1 cellular context compared by ENCODE assay signal in the genomic region with DNA sequence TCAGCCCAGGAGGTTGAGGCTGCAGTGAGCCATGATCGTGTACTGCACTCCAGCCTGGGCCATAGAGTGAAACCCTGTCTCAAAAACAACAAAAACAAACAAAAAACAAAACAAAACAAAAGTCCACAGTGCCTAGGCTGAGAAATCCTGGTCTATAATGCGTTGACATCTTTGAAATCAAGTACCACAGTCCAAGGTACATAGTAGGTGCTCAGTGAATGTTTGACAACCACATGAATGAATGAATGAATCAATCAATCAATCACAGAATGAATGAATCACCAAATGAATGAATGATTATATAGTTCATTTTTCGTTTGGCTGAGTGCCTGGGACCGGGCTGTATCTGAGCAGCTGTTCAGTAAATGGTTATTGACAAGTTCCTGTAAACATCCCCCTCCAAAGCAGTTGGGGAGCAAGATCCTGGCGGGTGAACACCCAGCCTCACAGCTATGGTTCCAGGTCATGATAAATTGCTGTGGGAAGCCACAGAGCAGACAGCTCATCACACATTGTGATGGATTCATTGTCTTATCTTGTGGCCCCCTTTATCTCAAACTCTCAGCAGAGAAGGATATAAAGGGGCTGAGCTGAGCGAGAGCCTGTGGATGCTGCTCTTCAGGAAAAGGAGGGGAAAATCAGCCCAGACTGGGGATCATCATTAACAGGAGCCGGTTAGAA.
TF ChIP-seq lines count a peak whose summit lies in the region.

No MANE protein-coding gene starts in this region.

TF ChIP-seq in K562, 482 proteins besides CTCF, POLR2A, EP300 and RAD21 (continued from another document and continues in another):
- TF ChIP-seq RUNX1 (IDR thresholded peaks at IDR 0.05; ENCODE audit: low read depth) = peak; percentile 92
- no peak for TF ChIP-seq ZNF764 (CRISPR knock-in tag; IDR thresholded peaks at IDR 0.05; ENCODE audit: low read depth)
- no peak for TF ChIP-seq HDAC8 (tag; IDR thresholded peaks at IDR 0.05)
- TF ChIP-seq ZNF551 (CRISPR knock-in tag; IDR thresholded peaks at IDR 0.05) = no peak
- no peak for TF ChIP-seq ZNF79 (CRISPR knock-in tag; IDR thresholded peaks at IDR 0.05; ENCODE audit: low read depth)
- no peak; the same call in 1 of the 2 replicates for TF ChIP-seq MAFF (IDR thresholded peaks at IDR 0.05; ENCODE audit: low read length)
- TF ChIP-seq, protein P1, sequence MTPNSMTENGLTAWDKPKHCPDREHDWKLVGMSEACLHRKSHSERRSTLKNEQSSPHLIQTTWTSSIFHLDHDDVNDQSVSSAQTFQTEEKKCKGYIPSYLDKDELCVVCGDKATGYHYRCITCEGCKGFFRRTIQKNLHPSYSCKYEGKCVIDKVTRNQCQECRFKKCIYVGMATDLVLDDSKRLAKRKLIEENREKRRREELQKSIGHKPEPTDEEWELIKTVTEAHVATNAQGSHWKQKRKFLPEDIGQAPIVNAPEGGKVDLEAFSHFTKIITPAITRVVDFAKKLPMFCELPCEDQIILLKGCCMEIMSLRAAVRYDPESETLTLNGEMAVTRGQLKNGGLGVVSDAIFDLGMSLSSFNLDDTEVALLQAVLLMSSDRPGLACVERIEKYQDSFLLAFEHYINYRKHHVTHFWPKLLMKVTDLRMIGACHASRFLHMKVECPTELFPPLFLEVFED (CRISPR knock-in tag; conservative IDR thresholded peaks at IDR 0.05) = no peak
- TF ChIP-seq, protein P2, sequence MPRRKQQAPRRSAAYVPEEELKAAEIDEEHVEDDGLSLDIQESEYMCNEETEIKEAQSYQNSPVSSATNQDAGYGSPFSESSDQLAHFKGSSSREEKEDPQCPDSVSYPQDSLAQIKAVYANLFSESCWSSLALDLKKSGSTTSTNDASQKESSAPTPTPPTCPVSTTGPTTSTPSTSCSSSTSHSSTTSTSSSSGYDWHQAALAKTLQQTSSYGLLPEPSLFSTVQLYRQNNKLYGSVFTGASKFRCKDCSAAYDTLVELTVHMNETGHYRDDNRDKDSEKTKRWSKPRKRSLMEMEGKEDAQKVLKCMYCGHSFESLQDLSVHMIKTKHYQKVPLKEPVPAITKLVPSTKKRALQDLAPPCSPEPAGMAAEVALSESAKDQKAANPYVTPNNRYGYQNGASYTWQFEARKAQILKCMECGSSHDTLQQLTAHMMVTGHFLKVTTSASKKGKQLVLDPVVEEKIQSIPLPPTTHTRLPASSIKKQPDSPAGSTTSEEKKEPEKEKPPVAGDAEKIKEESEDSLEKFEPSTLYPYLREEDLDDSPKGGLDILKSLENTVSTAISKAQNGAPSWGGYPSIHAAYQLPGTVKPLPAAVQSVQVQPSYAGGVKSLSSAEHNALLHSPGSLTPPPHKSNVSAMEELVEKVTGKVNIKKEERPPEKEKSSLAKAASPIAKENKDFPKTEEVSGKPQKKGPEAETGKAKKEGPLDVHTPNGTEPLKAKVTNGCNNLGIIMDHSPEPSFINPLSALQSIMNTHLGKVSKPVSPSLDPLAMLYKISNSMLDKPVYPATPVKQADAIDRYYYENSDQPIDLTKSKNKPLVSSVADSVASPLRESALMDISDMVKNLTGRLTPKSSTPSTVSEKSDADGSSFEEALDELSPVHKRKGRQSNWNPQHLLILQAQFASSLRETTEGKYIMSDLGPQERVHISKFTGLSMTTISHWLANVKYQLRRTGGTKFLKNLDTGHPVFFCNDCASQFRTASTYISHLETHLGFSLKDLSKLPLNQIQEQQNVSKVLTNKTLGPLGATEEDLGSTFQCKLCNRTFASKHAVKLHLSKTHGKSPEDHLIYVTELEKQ (CRISPR knock-in tag; IDR thresholded peaks at IDR 0.05) = peak; percentile 32; the same call in 1 of the 2 replicates
- TF ChIP-seq TFAM (CRISPR knock-in tag; conservative IDR thresholded peaks at IDR 0.05) = no peak
- TF ChIP-seq NELFE (IDR thresholded peaks at IDR 0.05; ENCODE audit: insufficient read depth, insufficient read length) = no peak
- no peak for TF ChIP-seq ZNF354B (CRISPR knock-in tag; IDR thresholded peaks at IDR 0.05)
- TF ChIP-seq TAF15 (IDR thresholded peaks at IDR 0.05; ENCODE audit: low read depth, low read length) = no peak
- TF ChIP-seq HEY1 (CRISPR knock-in tag; IDR thresholded peaks at IDR 0.05; ENCODE audit: borderline replicate concordance) = no peak
- TF ChIP-seq, protein P3, sequence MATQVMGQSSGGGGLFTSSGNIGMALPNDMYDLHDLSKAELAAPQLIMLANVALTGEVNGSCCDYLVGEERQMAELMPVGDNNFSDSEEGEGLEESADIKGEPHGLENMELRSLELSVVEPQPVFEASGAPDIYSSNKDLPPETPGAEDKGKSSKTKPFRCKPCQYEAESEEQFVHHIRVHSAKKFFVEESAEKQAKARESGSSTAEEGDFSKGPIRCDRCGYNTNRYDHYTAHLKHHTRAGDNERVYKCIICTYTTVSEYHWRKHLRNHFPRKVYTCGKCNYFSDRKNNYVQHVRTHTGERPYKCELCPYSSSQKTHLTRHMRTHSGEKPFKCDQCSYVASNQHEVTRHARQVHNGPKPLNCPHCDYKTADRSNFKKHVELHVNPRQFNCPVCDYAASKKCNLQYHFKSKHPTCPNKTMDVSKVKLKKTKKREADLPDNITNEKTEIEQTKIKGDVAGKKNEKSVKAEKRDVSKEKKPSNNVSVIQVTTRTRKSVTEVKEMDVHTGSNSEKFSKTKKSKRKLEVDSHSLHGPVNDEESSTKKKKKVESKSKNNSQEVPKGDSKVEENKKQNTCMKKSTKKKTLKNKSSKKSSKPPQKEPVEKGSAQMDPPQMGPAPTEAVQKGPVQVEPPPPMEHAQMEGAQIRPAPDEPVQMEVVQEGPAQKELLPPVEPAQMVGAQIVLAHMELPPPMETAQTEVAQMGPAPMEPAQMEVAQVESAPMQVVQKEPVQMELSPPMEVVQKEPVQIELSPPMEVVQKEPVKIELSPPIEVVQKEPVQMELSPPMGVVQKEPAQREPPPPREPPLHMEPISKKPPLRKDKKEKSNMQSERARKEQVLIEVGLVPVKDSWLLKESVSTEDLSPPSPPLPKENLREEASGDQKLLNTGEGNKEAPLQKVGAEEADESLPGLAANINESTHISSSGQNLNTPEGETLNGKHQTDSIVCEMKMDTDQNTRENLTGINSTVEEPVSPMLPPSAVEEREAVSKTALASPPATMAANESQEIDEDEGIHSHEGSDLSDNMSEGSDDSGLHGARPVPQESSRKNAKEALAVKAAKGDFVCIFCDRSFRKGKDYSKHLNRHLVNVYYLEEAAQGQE (CRISPR knock-in tag; IDR thresholded peaks at IDR 0.05; ENCODE audit: low read depth) = no peak
- no peak for TF ChIP-seq ZFPM2 (CRISPR knock-in tag; IDR thresholded peaks at IDR 0.05)
- no peak for TF ChIP-seq ZNF695 (CRISPR knock-in tag; IDR thresholded peaks at IDR 0.05)
- no peak; the same call in 1 of the 2 replicates for TF ChIP-seq FOXK1 (CRISPR knock-in tag; IDR thresholded peaks at IDR 0.05; ENCODE audit: borderline replicate concordance)
- TF ChIP-seq ZZZ3 (IDR thresholded peaks at IDR 0.05) = no peak
- TF ChIP-seq RFX1 (IDR thresholded peaks at IDR 0.05) = no peak
- TF ChIP-seq RAD51 (IDR thresholded peaks at IDR 0.05; ENCODE audit: borderline replicate concordance, low read depth) = no peak
- no peak for TF ChIP-seq TSC22D4 (tag; IDR thresholded peaks at IDR 0.05)
- TF ChIP-seq RBM25 (IDR thresholded peaks at IDR 0.05; ENCODE audit: low read depth, low read length, severe bottlenecking) = peak; percentile 15
- TF ChIP-seq, protein P4, sequence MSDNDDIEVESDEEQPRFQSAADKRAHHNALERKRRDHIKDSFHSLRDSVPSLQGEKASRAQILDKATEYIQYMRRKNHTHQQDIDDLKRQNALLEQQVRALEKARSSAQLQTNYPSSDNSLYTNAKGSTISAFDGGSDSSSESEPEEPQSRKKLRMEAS (CRISPR knock-in tag; IDR thresholded peaks at IDR 0.05) = no peak
- TF ChIP-seq SMARCE1 (IDR thresholded peaks at IDR 0.05) = peak; percentile 72; the same call in 1 of the 2 replicates
- TF ChIP-seq BHLHE40 (IDR thresholded peaks at IDR 0.05; ENCODE audit: low read length) = no peak; the same call in 1 of the 2 replicates
- no peak for TF ChIP-seq GATAD2A (IDR thresholded peaks at IDR 0.05)
- no peak for TF ChIP-seq TGIF2 (CRISPR knock-in tag; IDR thresholded peaks at IDR 0.05)
- no peak for TF ChIP-seq PTBP1 (IDR thresholded peaks at IDR 0.05; ENCODE audit: low read depth, low read length)
- TF ChIP-seq, protein P5, sequence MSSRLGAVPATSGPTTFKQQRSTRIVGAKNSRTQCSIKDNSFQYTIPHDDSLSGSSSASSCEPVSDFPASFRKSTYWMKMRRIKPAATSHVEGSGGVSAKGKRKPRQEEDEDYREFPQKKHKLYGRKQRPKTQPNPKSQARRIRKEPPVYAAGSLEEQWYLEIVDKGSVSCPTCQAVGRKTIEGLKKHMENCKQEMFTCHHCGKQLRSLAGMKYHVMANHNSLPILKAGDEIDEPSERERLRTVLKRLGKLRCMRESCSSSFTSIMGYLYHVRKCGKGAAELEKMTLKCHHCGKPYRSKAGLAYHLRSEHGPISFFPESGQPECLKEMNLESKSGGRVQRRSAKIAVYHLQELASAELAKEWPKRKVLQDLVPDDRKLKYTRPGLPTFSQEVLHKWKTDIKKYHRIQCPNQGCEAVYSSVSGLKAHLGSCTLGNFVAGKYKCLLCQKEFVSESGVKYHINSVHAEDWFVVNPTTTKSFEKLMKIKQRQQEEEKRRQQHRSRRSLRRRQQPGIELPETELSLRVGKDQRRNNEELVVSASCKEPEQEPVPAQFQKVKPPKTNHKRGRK (tag; IDR thresholded peaks at IDR 0.05) = no peak
- no peak for TF ChIP-seq ELF2 (CRISPR knock-in tag; IDR thresholded peaks at IDR 0.05)
- no peak for TF ChIP-seq ZNF282 (CRISPR knock-in tag; IDR thresholded peaks at IDR 0.05)
- no peak for TF ChIP-seq ETS2 (tag; IDR thresholded peaks at IDR 0.05; ENCODE audit: borderline replicate concordance, poor library complexity, severe bottlenecking)
- TF ChIP-seq, protein P6, sequence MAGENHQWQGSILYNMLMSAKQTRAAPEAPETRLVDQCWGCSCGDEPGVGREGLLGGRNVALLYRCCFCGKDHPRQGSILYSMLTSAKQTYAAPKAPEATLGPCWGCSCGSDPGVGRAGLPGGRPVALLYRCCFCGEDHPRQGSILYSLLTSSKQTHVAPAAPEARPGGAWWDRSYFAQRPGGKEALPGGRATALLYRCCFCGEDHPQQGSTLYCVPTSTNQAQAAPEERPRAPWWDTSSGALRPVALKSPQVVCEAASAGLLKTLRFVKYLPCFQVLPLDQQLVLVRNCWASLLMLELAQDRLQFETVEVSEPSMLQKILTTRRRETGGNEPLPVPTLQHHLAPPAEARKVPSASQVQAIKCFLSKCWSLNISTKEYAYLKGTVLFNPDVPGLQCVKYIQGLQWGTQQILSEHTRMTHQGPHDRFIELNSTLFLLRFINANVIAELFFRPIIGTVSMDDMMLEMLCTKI (IDR thresholded peaks at IDR 0.05; ENCODE audit: partially characterized antibody) = no peak
- no peak for TF ChIP-seq TOE1 (IDR thresholded peaks at IDR 0.05; ENCODE audit: borderline replicate concordance)
- no peak; the same call in 1 of the 2 replicates for TF ChIP-seq TOE1 (CRISPR knock-in tag; IDR thresholded peaks at IDR 0.05; ENCODE audit: borderline replicate concordance, low read depth)
- TF ChIP-seq KDM1A (IDR thresholded peaks at IDR 0.05) = peak; percentile 91 to 92
- no peak for TF ChIP-seq SAFB (IDR thresholded peaks at IDR 0.05; ENCODE audit: borderline replicate concordance, low read depth, low read length)
- TF ChIP-seq SUPT5H (IDR thresholded peaks at IDR 0.05) = no peak
- TF ChIP-seq FUS (optimal IDR thresholded peaks at IDR 0.05; ENCODE audit: low read depth, low read length) = no peak
- TF ChIP-seq, protein P7, sequence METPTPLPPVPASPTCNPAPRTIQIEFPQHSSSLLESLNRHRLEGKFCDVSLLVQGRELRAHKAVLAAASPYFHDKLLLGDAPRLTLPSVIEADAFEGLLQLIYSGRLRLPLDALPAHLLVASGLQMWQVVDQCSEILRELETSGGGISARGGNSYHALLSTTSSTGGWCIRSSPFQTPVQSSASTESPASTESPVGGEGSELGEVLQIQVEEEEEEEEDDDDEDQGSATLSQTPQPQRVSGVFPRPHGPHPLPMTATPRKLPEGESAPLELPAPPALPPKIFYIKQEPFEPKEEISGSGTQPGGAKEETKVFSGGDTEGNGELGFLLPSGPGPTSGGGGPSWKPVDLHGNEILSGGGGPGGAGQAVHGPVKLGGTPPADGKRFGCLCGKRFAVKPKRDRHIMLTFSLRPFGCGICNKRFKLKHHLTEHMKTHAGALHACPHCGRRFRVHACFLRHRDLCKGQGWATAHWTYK (CRISPR knock-in tag; IDR thresholded peaks at IDR 0.05) = 0 out of 2 replicates have a peak, but pooled peaks have one; percentile 37
- no peak for TF ChIP-seq ZFP36 (IDR thresholded peaks at IDR 0.05; ENCODE audit: low read depth, low read length, partially characterized antibody)
- TF ChIP-seq PRMT5 (CRISPR knock-in tag; IDR thresholded peaks at IDR 0.05) = no peak
- no peak for TF ChIP-seq SIN3B (IDR thresholded peaks at IDR 0.05; ENCODE audit: low read depth)
